11 cellular contexts compared by ENCODE assay signal in genomic region chr11:10778217-10778970, GRCh38. TPM values are rescaled to one million over a fixed set of nuclear protein-coding genes. Genes with fewer than 3 reads are reported as not detected.
A peak's percentile ranks its signal among the peaks of the same experiment; 100 is the strongest.
DNase-seq lines count a peak whose midpoint lies in the region; ATAC-seq and TF ChIP-seq lines count a peak whose summit lies in the region.
"Had no signal": no experiment of that assay in that cellular context is flagged by ENCODE, and none has a peak within 500 bp of the region (broad histone marks: within the 10 kb centered on the region; RNA-seq: fewer than 3 reads in every experiment).

No MANE protein-coding gene starts in this region.

- in situ Hi-C loops in brain microvascular endothelial cell (cut with HindIII; ENCODE audit: low pct_ligation_motif_present, low sequenced_read_pairs), result no loop called here

- peak; percentile 27 for DNase-seq in GM04503 (ENCODE audit: low read depth)
- DNase-seq in brain microvascular endothelial cell, result peak; percentile 95
- peak; percentile 37 for DNase-seq in inferior parietal cortex (ENCODE audit: extremely low spot score)
- no peak for DNase-seq in naive thymus-derived CD4-positive, alpha-beta T cell
- DNase-seq in HuH-7.5 (ENCODE audit: low spot score), result no peak
- DNase-seq: activated CD4-positive, CD25-positive, alpha-beta regulatory T cell treated with anti-CD3 and anti-CD28 coated beads, Interleukin-2, amount 50 U/mL, for 72 hours; hippocampal formation; ovary had no signal

- H3K4me1 Mint-ChIP-seq in stimulated activated memory B cell treated with anti-CD40 and anti-IgM and Interleukin-4, amounts not matched to agents 10 μg/mL and 1 μg/mL and 100 μg/mL, for 72 hours, result peaks cover 10% of the 10 kb centered on the region
- peaks cover 0 to 1% (median 0%) of the 10 kb centered on the region in 7 donors for H3K4me1 Mint-ChIP-seq in naive thymus-derived CD4-positive, alpha-beta T cell

- H3K9me3 Mint-ChIP-seq in stimulated activated memory B cell treated with anti-CD40 and anti-IgM and Interleukin-4, amounts not matched to agents 10 μg/mL and 1 μg/mL and 100 μg/mL, for 72 hours, result no peaks in the 10 kb centered on the region
- H3K9me3 Mint-ChIP-seq in naive thymus-derived CD4-positive, alpha-beta T cell, result no peaks in the 10 kb centered on the region

- H3K27ac Mint-ChIP-seq in stimulated activated memory B cell treated with anti-CD40 and anti-IgM and Interleukin-4, amounts not matched to agents 10 μg/mL and 1 μg/mL and 100 μg/mL, for 72 hours, result peak overlapping the region; percentile 50
- H3K27ac Mint-ChIP-seq in naive thymus-derived CD4-positive, alpha-beta T cell, result peak overlapping the region in 2 of 9 donors; percentile 23 to 24

- no peak for TF ChIP-seq CTCF in brain microvascular endothelial cell (IDR thresholded peaks at IDR 0.05; ENCODE audit: low read depth, low read length, missing control alignments)

- H3K4me3 ChIP-seq in brain microvascular endothelial cell (ENCODE audit: low read depth, low read length), result no peak overlapping the region
- no peak overlapping the region for H3K4me3 ChIP-seq in naive thymus-derived CD4-positive, alpha-beta T cell (ENCODE audit: low read length)
- H3K4me3 ChIP-seq: ovary had no signal

- CTCF ChIA-PET in naive thymus-derived CD4-positive, alpha-beta T cell (lab: Charles Lee), result interaction anchor here (1.1 to 1.3 kb wide), 2 partner anchors 14 to 15 kb away, joined by 3 read pairs; no protein-coding TSS in a partner anchor

- H3K4me1 ChIP-seq in naive thymus-derived CD4-positive, alpha-beta T cell (ENCODE audit: control insufficient read depth in 2 of 2, insufficient read depth in 2 of 2, low read length in 2 of 2), result no peaks in the 10 kb centered on the region

- no peaks in the 10 kb centered on the region for H3K9me3 ChIP-seq in naive thymus-derived CD4-positive, alpha-beta T cell (ENCODE audit: control insufficient read depth in 2 of 3, low read length in 3 of 3)
- H3K9me3 ChIP-seq: ovary had no signal

- peak overlapping the region; percentile 95 for H3K27ac ChIP-seq in brain microvascular endothelial cell
- no peak overlapping the region for H3K27ac ChIP-seq in naive thymus-derived CD4-positive, alpha-beta T cell (ENCODE audit: low read depth, low read length)
- H3K27ac ChIP-seq: ovary had no signal

- peaks cover 48% of the 10 kb centered on the region for H3K36me3 ChIP-seq in brain microvascular endothelial cell (replicated peaks)
- peaks cover 11 to 54% (median 22%) of the 10 kb centered on the region in 3 experiments for H3K36me3 ChIP-seq in naive thymus-derived CD4-positive, alpha-beta T cell (ENCODE audit: control insufficient read depth in 2 of 3, insufficient read depth in 3 of 3, low read length in 3 of 3)
- H3K36me3 ChIP-seq: ovary had no signal

- ATAC-seq in stimulated activated memory B cell treated with anti-CD40 and anti-IgM and Interleukin-4, amounts not matched to agents 10 μg/mL and 1 μg/mL and 100 μg/mL, for 72 hours, result no peak
- ATAC-seq in HG02973 (IDR thresholded peaks at IDR 0.05; ENCODE audit: unreplicated experiment), result no peak
- no peak for ATAC-seq in naive thymus-derived CD4-positive, alpha-beta T cell
- ATAC-seq in GM18502 (IDR thresholded peaks at IDR 0.05; ENCODE audit: poor library complexity, unreplicated experiment), result no peak

- H3K27me3 Mint-ChIP-seq in stimulated activated memory B cell treated with anti-CD40 and anti-IgM and Interleukin-4, amounts not matched to agents 10 μg/mL and 1 μg/mL and 100 μg/mL, for 72 hours, result no peaks in the 10 kb centered on the region
- H3K27me3 Mint-ChIP-seq in naive thymus-derived CD4-positive, alpha-beta T cell, result no peaks in the 10 kb centered on the region

- POLR2A ChIA-PET in naive thymus-derived CD4-positive, alpha-beta T cell (lab: Charles Lee), result no interaction called here

- no peak overlapping the region for H3K4me3 Mint-ChIP-seq in stimulated activated memory B cell treated with anti-CD40 and anti-IgM and Interleukin-4, amounts not matched to agents 10 μg/mL and 1 μg/mL and 100 μg/mL, for 72 hours
- H3K4me3 Mint-ChIP-seq in naive thymus-derived CD4-positive, alpha-beta T cell, result no peak overlapping the region

- H3K36me3 Mint-ChIP-seq in stimulated activated memory B cell treated with anti-CD40 and anti-IgM and Interleukin-4, amounts not matched to agents 10 μg/mL and 1 μg/mL and 100 μg/mL, for 72 hours, result peaks cover 63% of the 10 kb centered on the region
- peaks cover 12 to 49% (median 32%) of the 10 kb centered on the region in 5 donors for H3K36me3 Mint-ChIP-seq in naive thymus-derived CD4-positive, alpha-beta T cell

- H3K27me3 ChIP-seq in brain microvascular endothelial cell (replicated peaks), result no peaks in the 10 kb centered on the region
- H3K27me3 ChIP-seq in naive thymus-derived CD4-positive, alpha-beta T cell (ENCODE audit: control insufficient read depth in 2 of 2, insufficient read depth in 2 of 2, low read length in 2 of 2), result no peaks in the 10 kb centered on the region
- H3K27me3 ChIP-seq: ovary had no signal

- intact Hi-C loops in naive thymus-derived CD4-positive, alpha-beta T cell (cut with micrococcal nuclease), result loop anchor here in 1 of 2 donors (10.0 kb wide), 1 partner anchor 1156 kb away; no protein-coding TSS in a partner anchor

RNA-seq across cellular contexts. Expression of gene CTR9, which starts 27.3 kb away (rescaled TPM):
- 10 to 100 TPM; 23.8 to 64.0 (median 47.8) TPM for total RNA-seq in naive thymus-derived CD4-positive, alpha-beta T cell
- polyA plus RNA-seq in naive thymus-derived CD4-positive, alpha-beta T cell, result 10 to 100 TPM; 54.3 to 70.3 TPM

RNA-seq across cellular contexts. Expression of gene EIF4G2, which starts 30.3 kb away (rescaled TPM):
- total RNA-seq in naive thymus-derived CD4-positive, alpha-beta T cell, result 100 to 1,000 TPM; 596 to 843 (median 720) TPM
- 100 to 1,000 TPM; 320 to 532 TPM for polyA plus RNA-seq in naive thymus-derived CD4-positive, alpha-beta T cell

Comparison
In these comparisons a context has a peak if more than half of its experiments do, and no peak if none do; other contexts are left out.
1. DNase-seq: peak in GM04503 (single experiment), brain microvascular endothelial cell (single experiment) and inferior parietal cortex (single experiment); none in naive thymus-derived CD4-positive, alpha-beta T cell (0 of 9) and HuH-7.5 (single experiment).